ENCODE assay signal across 8 cellular contexts in the genomic region with DNA sequence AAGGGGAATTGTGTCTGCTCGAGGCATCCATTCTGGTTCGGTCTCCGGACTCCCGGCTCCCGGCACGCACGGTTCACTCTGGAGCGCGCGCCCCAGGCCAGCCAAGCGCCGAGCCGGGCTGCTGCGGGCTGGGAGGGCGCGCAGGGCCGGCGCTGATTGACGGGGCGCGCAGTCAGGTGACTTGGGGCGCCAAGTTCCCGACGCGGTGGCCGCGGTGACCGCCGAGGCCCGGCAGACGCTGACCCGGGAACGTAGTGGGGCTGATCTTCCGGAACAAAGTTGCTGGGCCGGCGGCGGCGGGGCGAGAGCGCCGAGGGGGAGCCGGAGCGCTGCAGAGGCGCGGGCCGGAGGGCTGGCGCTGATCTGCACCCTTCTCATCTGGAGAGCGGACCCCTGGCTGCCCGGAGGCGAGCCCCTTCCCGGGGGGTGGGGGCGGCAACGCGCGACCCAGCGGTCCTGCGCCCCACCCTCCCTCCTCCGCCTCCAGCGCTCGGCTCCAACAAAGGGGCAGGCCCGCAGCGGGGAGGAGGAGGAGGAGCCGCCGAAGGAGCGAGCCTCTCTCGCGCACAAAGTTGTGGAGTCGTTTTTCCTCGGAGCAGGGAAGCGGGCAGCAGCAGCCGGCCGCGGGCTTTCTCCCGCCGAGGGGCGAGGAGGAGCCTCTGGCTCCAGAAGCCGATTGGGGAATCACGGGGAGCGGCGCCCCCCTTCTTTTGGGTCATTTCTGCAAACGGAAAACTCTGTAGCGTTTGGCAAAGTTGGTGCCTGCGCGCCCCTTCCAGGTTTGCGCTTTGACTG. TPM values are rescaled to one million over a fixed set of nuclear protein-coding genes. Genes with fewer than 3 reads are reported as not detected.
DNase-seq lines count a peak whose midpoint lies in the region; ATAC-seq and TF ChIP-seq lines count a peak whose summit lies in the region.

Gene UTRN, plus strand, starts transcription at position 583 of the 795 bp plus-strand sequence. CDS start 6,494 bp downstream, outside the sequence.

- H3K27me3 ChIP-seq in CD4-positive, alpha-beta memory T cell (ENCODE audit: insufficient read depth, low read length) = no peaks in the 10 kb centered on the region
- H3K27me3 ChIP-seq in heart right ventricle = no peaks in the 10 kb centered on the region

- intact Hi-C loops in CD4-positive, alpha-beta memory T cell (cut with micrococcal nuclease) = loop anchor here (2.0 to 10.0 kb wide), 5 partner anchors 66 to 190 kb away; partner anchors contain the start of gene SF3B5
- intact Hi-C loops in heart right ventricle (cut with DNase I) = loop anchor here in 9 of 10 donors (1.0 to 10.0 kb wide), 19 partner anchors 18 to 198 kb away; partner anchors contain the start of gene STX11 (in 2 of the 9)
- intact Hi-C loops in posterior cingulate gyrus (cut with DNase I) = no loop called here

- no peaks in the 10 kb centered on the region for H3K27me3 Mint-ChIP-seq in CD4-positive, alpha-beta memory T cell

- H3K27ac Mint-ChIP-seq in CD4-positive, alpha-beta memory T cell = peak within 1 kb of the TSS; percentile 53 to 86 (median 68)

- WGBS in heart right ventricle, 2 donors = 0% methylated on average over 82 to 85 of the region's 85 CpGs

- POLR2A ChIA-PET in CD4-positive, alpha-beta memory T cell (lab: Charles Lee; ENCODE audit: partially characterized antibody) = interaction anchor here (0.7 to 2.1 kb wide), 4 partner anchors 57 to 197 kb away, joined by 3 to 10 read pairs (median 4); no protein-coding TSS in a partner anchor

- no peaks in the 10 kb centered on the region for H3K9me3 Mint-ChIP-seq in CD4-positive, alpha-beta memory T cell

- H3K4me3 Mint-ChIP-seq in CD4-positive, alpha-beta memory T cell = peak within 1 kb of the TSS; percentile 88 to 98 (median 96)

- peak within 1 kb of the TSS; percentile 65 to 89 for H3K4me3 ChIP-seq in CD4-positive, alpha-beta memory T cell (ENCODE audit: low read length in 2 of 2)
- H3K4me3 ChIP-seq in heart right ventricle = peak within 1 kb of the TSS; percentile 67 to 96 (median 82)

- ATAC-seq in GM19463 (IDR thresholded peaks at IDR 0.05; ENCODE audit: unreplicated experiment) (peak; percentile 57), heart right ventricle (peak; percentile 78 to 87 (median 85))

- H3K27ac ChIP-seq in CD4-positive, alpha-beta memory T cell (ENCODE audit: low read depth, low read length) = peak within 1 kb of the TSS; percentile 10
- H3K27ac ChIP-seq in angular gyrus (ENCODE audit: low read depth, low read length) (peak within 1 kb of the TSS; percentile 40), heart right ventricle (peak within 1 kb of the TSS; percentile 93 to 98 (median 96))

- CTCF ChIA-PET in CD4-positive, alpha-beta memory T cell (lab: Charles Lee; ENCODE audit: partially characterized antibody) = interaction anchor here (0.9 to 1.4 kb wide), 4 partner anchors 28 to 204 kb away, joined by 3 read pairs; no protein-coding TSS in a partner anchor

- no peaks in the 10 kb centered on the region for H3K36me3 ChIP-seq in CD4-positive, alpha-beta memory T cell (ENCODE audit: insufficient read depth, low read length)
- peaks cover 0 to 11% (median 0%) of the 10 kb centered on the region in 9 donors for H3K36me3 ChIP-seq in heart right ventricle

- H3K4me1 Mint-ChIP-seq in CD4-positive, alpha-beta memory T cell = peaks cover 9 to 23% (median 18%) of the 10 kb centered on the region in 4 donors

- peak; percentile 18 to 40 (median 30) for DNase-seq in CD4-positive, alpha-beta memory T cell
- DNase-seq in HS-27A (ENCODE audit: low read depth) = peak; percentile 69
- peak; percentile 57 for DNase-seq in SW480 (ENCODE audit: low spot score)
- peak; percentile 84 to 85 for DNase-seq in heart right ventricle
- peak; percentile 19 to 87 (median 44) for DNase-seq in posterior cingulate gyrus
- no peak for DNase-seq in NCI-H1436 (lab: John Stamatoyannopoulos, UW)

- H3K9me3 ChIP-seq in CD4-positive, alpha-beta memory T cell (ENCODE audit: control insufficient read depth in 1 of 2, low read length in 2 of 2) = no peaks in the 10 kb centered on the region
- H3K9me3 ChIP-seq in heart right ventricle = no peaks in the 10 kb centered on the region

- H3K4me1 ChIP-seq in CD4-positive, alpha-beta memory T cell (ENCODE audit: insufficient read depth, low read length) = peaks cover 20% of the 10 kb centered on the region
- H3K4me1 ChIP-seq in heart right ventricle = peaks cover 0 to 24% (median 18%) of the 10 kb centered on the region in 9 donors

- H3K36me3 Mint-ChIP-seq in CD4-positive, alpha-beta memory T cell = peaks cover 0 to 9% of the 10 kb centered on the region in 2 donors

- peak in 3 of 9 donors; percentile 8 to 23 (median 10) for TF ChIP-seq CTCF in heart right ventricle (IDR thresholded peaks at IDR 0.05)

RNA-seq across cellular contexts. Expression of gene UTRN, which starts in this region (rescaled TPM):
- 100 to 1,000 TPM; 219 to 227 TPM for total RNA-seq in CD4-positive, alpha-beta memory T cell
- 10 to 100 TPM; 18.8 to 99.0 TPM for polyA plus RNA-seq in CD4-positive, alpha-beta memory T cell
- 100 to 1,000 TPM in 2 of 10 donors, 10 to 100 TPM in 8; 54.4 to 109 (median 85.5) TPM for total RNA-seq in heart right ventricle
- 10 to 100 TPM; 11.4 to 23.2 TPM for polyA plus RNA-seq in heart right ventricle

Comparison
In these comparisons a context has a peak if more than half of its experiments do, and no peak if none do; other contexts are left out.
1. H3K27ac ChIP-seq: peak in every context shown above with its lines; median percentile 96 in heart right ventricle; 40 in angular gyrus; 10 in CD4-positive, alpha-beta memory T cell.